ENCODE assay signal across 30 cellular contexts in genomic region chr5:55836191-55836590, GRCh38. TPM values are rescaled to one million over a fixed set of nuclear protein-coding genes. Genes with fewer than 3 reads are reported as not detected.
"Had no signal": no experiment of that assay in that cellular context is flagged by ENCODE, and none has a peak within 500 bp of the region (broad histone marks: within the 10 kb centered on the region; RNA-seq: fewer than 3 reads in every experiment).

No MANE protein-coding gene starts in this region.

- H3K4me2 ChIP-seq: neural progenitor cell, smooth muscle cell had no signal

- H3K27me3 ChIP-seq: neural progenitor cell, ovary, right lobe of liver, sigmoid colon, spleen, suprapubic skin, testis, tibial artery, transverse colon, upper lobe of right lung, uterus had no signal

- DNase-seq: natural killer cell; occipital lobe; ovary; psoas muscle; right cardiac atrium; right lobe of liver; sigmoid colon; spleen; stimulated activated CD4-positive, alpha-beta T cell treated with anti-CD3 and anti-CD28 coated beads, Interleukin-12 subunit alpha, Interleukin-12 subunit beta, amount 100 ng/mL, for 4 hours; stimulated activated CD4-positive, alpha-beta T cell treated with anti-CD3 and anti-CD28 coated beads, Interleukin-1b, Interleukin-23, amount 100 ng/mL, for 48 hours; stimulated activated CD4-positive, alpha-beta T cell treated with anti-CD3 and anti-CD28 coated beads, Interleukin-4, amount 100 ng/mL, for 1 hour; stimulated activated CD4-positive, alpha-beta T cell treated with anti-CD3 and anti-CD28 coated beads, Interleukin-4, amount 100 ng/mL, for 4 hours; stimulated activated CD8-positive, alpha-beta memory T cell treated with anti-CD3 and anti-CD28 coated beads, Interleukin-4, amount 100 ng/mL, for 48 hours; stimulated activated naive CD4-positive, alpha-beta T cell; stimulated activated naive CD8-positive, alpha-beta T cell treated with anti-CD3 and anti-CD28 coated beads, Interleukin-15, amount 100 ng/mL, for 72 hours; stimulated activated naive CD8-positive, alpha-beta T cell treated with anti-CD3 and anti-CD28 coated beads, Interleukin-15, Interleukin-2, amounts not matched to agents 100 U/mL and 50 U/mL, for 24 hours; substantia nigra; testis; tibial artery; transverse colon; upper lobe of right lung; uterus had no signal

- H3K27ac ChIP-seq: neural progenitor cell, ovary, parathyroid adenoma, psoas muscle, right lobe of liver, sigmoid colon, skin epidermis, spleen, suprapubic skin, testis, tibial artery, transverse colon, upper lobe of right lung, uterus had no signal

- H3K9ac ChIP-seq: neural progenitor cell, parathyroid adenoma had no signal

- H3K4me3 ChIP-seq: neural progenitor cell, ovary, psoas muscle, right lobe of liver, sigmoid colon, skin epidermis, smooth muscle cell, spleen, suprapubic skin, testis, tibial artery, transverse colon, upper lobe of right lung, uterus had no signal

- H3K36me3 ChIP-seq: neural progenitor cell, ovary, right lobe of liver, sigmoid colon, spleen, suprapubic skin, tibial artery, transverse colon, upper lobe of right lung, uterus had no signal

- H2AFZ ChIP-seq: neural progenitor cell, parathyroid adenoma had no signal

- ATAC-seq: natural killer cell; psoas muscle; right cardiac atrium; right lobe of liver; stimulated activated memory B cell treated with anti-CD40 and anti-IgM and Interleukin-4, amounts not matched to agents 10 μg/mL and 1 μg/mL and 100 μg/mL, for 72 hours; stimulated activated naive CD8-positive, alpha-beta T cell treated with anti-CD3 and anti-CD28 coated beads, Interleukin-15, amount 100 ng/mL, for 72 hours; stimulated activated naive CD8-positive, alpha-beta T cell treated with anti-CD3 and anti-CD28 coated beads, Interleukin-15, Interleukin-2, amounts not matched to agents 100 U/mL and 50 U/mL, for 24 hours; upper lobe of right lung had no signal

- H3K9me3 ChIP-seq: ovary, psoas muscle, right lobe of liver, sigmoid colon, suprapubic skin, testis, tibial artery, transverse colon, upper lobe of right lung, uterus had no signal

- H3K4me1 ChIP-seq: neural progenitor cell, parathyroid adenoma, psoas muscle, right lobe of liver, sigmoid colon, spleen, suprapubic skin, testis, tibial artery, transverse colon, upper lobe of right lung, uterus had no signal

- H3K79me2 ChIP-seq: parathyroid adenoma had no signal

RNA-seq across cellular contexts. Expression of gene IL31RA, which starts 15.0 kb away (rescaled TPM):
- total RNA-seq: natural killer cell, right cardiac atrium, right lobe of liver, transverse colon had no signal
- polyA plus RNA-seq: neural cell, right cardiac atrium, urinary bladder had no signal
